ENCODE assay signal across 25 cellular contexts in genomic region chr7:105703207-105703930, GRCh38.
DNase-seq lines count a peak whose midpoint lies in the region; ATAC-seq and TF ChIP-seq lines count a peak whose summit lies in the region.
"Had no signal": no experiment of that assay in that cellular context is flagged by ENCODE, and none has a peak within 500 bp of the region (broad histone marks: within the 10 kb centered on the region; RNA-seq: fewer than 3 reads in every experiment).

No MANE protein-coding gene starts in this region.

- H3K4me1 ChIP-seq in Karpas-422 (ENCODE audit: low read length), result no peaks in the 10 kb centered on the region
- H3K4me1 ChIP-seq in right lobe of liver, result peaks cover 0 to 16% (median 6%) of the 10 kb centered on the region in 4 donors
- peaks cover 61 to 70% of the 10 kb centered on the region in 2 donors for H3K4me1 ChIP-seq in thyroid gland
- H3K4me1 ChIP-seq: BE2C, SJCRH30 had no signal

- TF ChIP-seq POLR2A in right lobe of liver (IDR thresholded peaks at IDR 0.05) (no peak), thyroid gland (IDR thresholded peaks at IDR 0.05) (no peak)

- H3K4me2 ChIP-seq in Karpas-422 (ENCODE audit: low read depth, low read length, poor library complexity, severe bottlenecking), result no peak overlapping the region
- H3K4me2 ChIP-seq: PC-9 had no signal

- 53% methylated on average over 10 of the region's 10 CpGs for WGBS in right lobe of liver (ENCODE audit: insufficient coverage, low coverage, low lambda C conversion rate, missing lambda C conversion rate)
- 91 to 92% methylated on average over 9 to 10 of the region's 10 CpGs for WGBS in thyroid gland, 2 donors

- H3K27ac ChIP-seq in Karpas-422 (ENCODE audit: low read length) (no peak overlapping the region), right lobe of liver (peak overlapping the region in 2 of 3 donors; percentile 46 to 53), thyroid gland (peak overlapping the region in 2 of 3 donors; percentile 21 to 69)
- H3K27ac ChIP-seq: PC-9, SJCRH30 had no signal

- H3K9me3 ChIP-seq in Karpas-422 (ENCODE audit: low read length) (no peaks in the 10 kb centered on the region), right lobe of liver (no peaks in the 10 kb centered on the region), thyroid gland (no peaks in the 10 kb centered on the region)
- H3K9me3 ChIP-seq: BE2C, SJCRH30 had no signal

- no peak overlapping the region for H3K4me3 ChIP-seq in Karpas-422 (ENCODE audit: low read length)
- no peak overlapping the region for H3K4me3 ChIP-seq in right lobe of liver
- no peak overlapping the region for H3K4me3 ChIP-seq in thyroid gland (replicated peaks in 1 of 3)
- H3K4me3 ChIP-seq: PC-9, SJCRH30 had no signal

- H4K20me1 ChIP-seq in Karpas-422 (ENCODE audit: insufficient read depth, low read depth, low read length), result no peaks in the 10 kb centered on the region

- intact Hi-C loops in right lobe of liver (cut with DNase I) (no loop called here), thyroid gland (cut with DNase I) (no loop called here)

- no peak overlapping the region for H3K9ac ChIP-seq in Karpas-422 (ENCODE audit: low read length)

- no peaks in the 10 kb centered on the region for H3K79me2 ChIP-seq in Karpas-422 (ENCODE audit: low read length)

- H3K27me3 ChIP-seq in Karpas-422 (ENCODE audit: low read length), result no peaks in the 10 kb centered on the region
- no peaks in the 10 kb centered on the region for H3K27me3 ChIP-seq in right lobe of liver
- H3K27me3 ChIP-seq in thyroid gland, result no peaks in the 10 kb centered on the region
- H3K27me3 ChIP-seq: BE2C, SJCRH30 had no signal

- H2AFZ ChIP-seq in Karpas-422 (ENCODE audit: low read length), result no peak overlapping the region
- H2AFZ ChIP-seq: PC-9 had no signal

- TF ChIP-seq CTCF in right lobe of liver (IDR thresholded peaks at IDR 0.05) (no peak), thyroid gland (IDR thresholded peaks at IDR 0.05) (no peak)

- ATAC-seq in right lobe of liver, result peak; percentile 85 to 91 (median 90)
- ATAC-seq in GM21825 (IDR thresholded peaks at IDR 0.05; ENCODE audit: unreplicated experiment), result no peak
- ATAC-seq in GM18502 (IDR thresholded peaks at IDR 0.05; ENCODE audit: poor library complexity, unreplicated experiment), result no peak
- ATAC-seq in esophagus mucosa, result no peak
- ATAC-seq in GM19452 (IDR thresholded peaks at IDR 0.05; ENCODE audit: unreplicated experiment), result no peak
- ATAC-seq: Right ventricle myocardium inferior, SK-N-SH treated with all-trans-retinoic acid at 6 μM for 48 hours had no signal

- DNase-seq in Karpas-422, result peak; percentile 6
- DNase-seq in fibroblast of peridontal ligament (ENCODE audit: extremely low read depth), result peak; percentile 25
- no peak for DNase-seq in right lobe of liver
- no peak for DNase-seq in thyroid gland
- DNase-seq: BE2C; CD8-positive, alpha-beta memory T cell; DMS 273 treated with DMSO at 0.1 percent for 48 hours; DMS79 treated with DMSO at 0.1 percent for 48 hours; Kasumi-1; NCI-H1092 treated with DMSO at 0.1 percent for 48 hours; NCI-H1436; NCI-H187; NCI-H2081 treated with DMSO at 0.1 percent for 48 hours; NCI-H2171 treated with DMSO at 0.1 percent for 48 hours; NCI-H446; NCI-H524 treated with DMSO at 0.1 percent for 48 hours; NCI-H774; PC-9; SJCRH30 had no signal

- no peaks in the 10 kb centered on the region for H3K9me2 ChIP-seq in Karpas-422 (replicated peaks; ENCODE audit: insufficient read depth, low read length)

- no peaks in the 10 kb centered on the region for H3K36me3 ChIP-seq in Karpas-422 (ENCODE audit: insufficient read depth, low read length)
- H3K36me3 ChIP-seq in right lobe of liver, result no peaks in the 10 kb centered on the region
- no peaks in the 10 kb centered on the region for H3K36me3 ChIP-seq in thyroid gland
- H3K36me3 ChIP-seq: BE2C, SJCRH30 had no signal

Comparison
In these comparisons a context has a peak if more than half of its experiments do, and no peak if none do; other contexts are left out.
1. DNase-seq: peak in Karpas-422 (single experiment) and fibroblast of peridontal ligament (single experiment); none in right lobe of liver (0 of 3) and thyroid gland (0 of 2).
2. ATAC-seq: peak in right lobe of liver (4 of 4); none in GM21825 (single experiment), GM18502 (single experiment), esophagus mucosa (single experiment) and GM19452 (single experiment).